ENCODE assay signal across 34 cellular contexts in the genomic region with DNA sequence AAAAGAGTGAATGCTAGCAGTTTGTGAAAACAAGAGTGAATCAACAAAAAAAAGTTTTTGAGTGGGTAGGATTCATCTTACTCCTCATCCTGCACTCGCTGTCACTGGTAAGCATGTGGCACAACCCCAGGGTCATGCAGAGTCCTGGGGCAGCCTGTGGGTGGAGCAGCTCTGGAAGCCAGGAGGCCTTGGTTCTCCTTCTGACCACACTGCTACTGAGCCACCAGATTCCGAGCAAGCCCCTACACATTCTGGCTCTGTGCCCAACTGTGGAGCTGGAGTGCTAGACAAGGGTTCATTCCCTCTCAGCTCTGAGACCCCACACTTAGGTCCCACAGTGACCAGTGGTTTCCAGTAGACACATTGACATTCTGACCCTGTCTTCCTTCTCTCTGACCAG.
"Had no signal": no experiment of that assay in that cellular context is flagged by ENCODE, and none has a peak within 500 bp of the region (broad histone marks: within the 10 kb centered on the region; RNA-seq: fewer than 3 reads in every experiment).

No MANE protein-coding gene starts in this region.

- ATAC-seq: activated CD8-positive, alpha-beta T cell treated with anti-CD3 and anti-CD28 coated beads for 36 hours; activated T-cell treated with anti-CD3 and anti-CD28 coated beads, Interleukin-2, amount 50 U/mL, for 72 hours; activated T-helper 17 cell treated with anti-CD3 and anti-CD28 coated beads, Interleukin-2, amount 50 U/mL, for 72 hours; PC-3; Right ventricle myocardium inferior had no signal

- H3K27me3 ChIP-seq: Peyer's patch had no signal

- DNase-seq: activated CD4-positive, alpha-beta T cell treated with anti-CD3 and anti-CD28 coated beads, Interleukin-2, amount 10 ng/mL, durations not matched to agents 24 days and 14 days; activated CD4-positive, alpha-beta T cell treated with anti-CD3 and anti-CD28 coated beads, Interleukin-2, amount 50 U/mL, for 4 hours; activated CD8-positive, alpha-beta T cell treated with anti-CD3 and anti-CD28 coated beads for 36 hours; activated effector memory CD4-positive, alpha-beta T cell treated with anti-CD3 and anti-CD28 coated beads, Interleukin-2, amount 50 U/mL, for 16 hours; activated naive CD4-positive, alpha-beta T cell; activated naive CD4-positive, alpha-beta T cell treated with anti-CD3 and anti-CD28 coated beads, Interleukin-2, amount 50 U/mL, for 16 hours; activated naive CD8-positive, alpha-beta T cell treated with anti-CD3 and anti-CD28 coated beads for 36 hours; activated T-cell treated with anti-CD3 and anti-CD28 coated beads, Interleukin-2, amount 50 U/mL, for 1 hour; activated T-cell treated with anti-CD3 and anti-CD28 coated beads, Interleukin-2, amount 50 U/mL, for 72 hours; amniotic stem cell; aorta; Kasumi-1; KBM-7; MM.1S; MV-4-11; NCI-H1092; NCI-H1436 treated with DMSO at 0.1 percent for 48 hours; NCI-H1694 treated with DMSO at 0.1 percent for 48 hours; NCI-H2029 treated with DMSO at 0.1 percent for 48 hours; NCI-H2107; NCI-H226; NCI-H524; NCI-H69; NCI-H82; PC-3; Peyer's patch; RPMI8226; SIG-M5; SW 1271; T-helper 1 cell; T-helper 2 cell; T-helper 9 cell had no signal

- H3K4me3 ChIP-seq: Peyer's patch had no signal

- H3K36me3 Mint-ChIP-seq: activated naive CD8-positive, alpha-beta T cell treated with anti-CD3 and anti-CD28 coated beads for 36 hours had no signal

- H3K27ac ChIP-seq: Peyer's patch had no signal

- H3K4me3 Mint-ChIP-seq: activated CD4-positive, alpha-beta T cell treated with anti-CD3 and anti-CD28 coated beads, Interleukin-2, amount 10 ng/mL, durations not matched to agents 24 days and 14 days; activated CD8-positive, alpha-beta T cell treated with anti-CD3 and anti-CD28 coated beads for 36 hours; activated naive CD8-positive, alpha-beta T cell treated with anti-CD3 and anti-CD28 coated beads for 36 hours; activated T-cell treated with anti-CD3 and anti-CD28 coated beads, Interleukin-2, amount 50 U/mL, for 72 hours; activated T-helper 17 cell treated with anti-CD3 and anti-CD28 coated beads, Interleukin-2, amount 50 U/mL, for 72 hours had no signal

- H3K27ac Mint-ChIP-seq: activated CD4-positive, alpha-beta T cell treated with anti-CD3 and anti-CD28 coated beads, Interleukin-2, amount 10 ng/mL, durations not matched to agents 24 days and 14 days; activated CD8-positive, alpha-beta T cell treated with anti-CD3 and anti-CD28 coated beads for 36 hours; activated naive CD8-positive, alpha-beta T cell treated with anti-CD3 and anti-CD28 coated beads for 36 hours; activated T-cell treated with anti-CD3 and anti-CD28 coated beads, Interleukin-2, amount 50 U/mL, for 72 hours; activated T-helper 17 cell treated with anti-CD3 and anti-CD28 coated beads, Interleukin-2, amount 50 U/mL, for 72 hours had no signal

- H3K9me3 Mint-ChIP-seq: activated CD4-positive, alpha-beta T cell treated with anti-CD3 and anti-CD28 coated beads, Interleukin-2, amount 10 ng/mL, durations not matched to agents 24 days and 14 days; activated CD8-positive, alpha-beta T cell treated with anti-CD3 and anti-CD28 coated beads for 36 hours; activated naive CD8-positive, alpha-beta T cell treated with anti-CD3 and anti-CD28 coated beads for 36 hours; activated T-cell treated with anti-CD3 and anti-CD28 coated beads, Interleukin-2, amount 50 U/mL, for 72 hours had no signal

- H3K27me3 Mint-ChIP-seq: activated CD8-positive, alpha-beta T cell treated with anti-CD3 and anti-CD28 coated beads for 36 hours; activated naive CD8-positive, alpha-beta T cell treated with anti-CD3 and anti-CD28 coated beads for 36 hours had no signal

- H3K36me3 ChIP-seq: Peyer's patch had no signal

- H3K9me3 ChIP-seq: Peyer's patch had no signal
